In genomic region chr7:13933106-13933505, GRCh38 we compare ENCODE assay signal across 1 cellular context.
TF ChIP-seq lines count a peak whose summit lies in the region.

No MANE protein-coding gene starts in this region.

TF ChIP-seq in H1, 55 proteins besides CTCF, POLR2A, EP300 and RAD21 (continued from another document):
- no peak for TF ChIP-seq GTF2F1 (IDR thresholded peaks at IDR 0.05; ENCODE audit: borderline replicate concordance, low read depth, low read length)
TF ChIP-seq in H1: peak in this region for 0.
